ENCODE assay signal across 23 cellular contexts in genomic region chr5:155019601-155020226, GRCh38. TPM values are rescaled to one million over a fixed set of nuclear protein-coding genes. Genes with fewer than 3 reads are reported as not detected.
"Had no signal": no experiment of that assay in that cellular context is flagged by ENCODE, and none has a peak within 500 bp of the region (broad histone marks: within the 10 kb centered on the region; RNA-seq: fewer than 3 reads in every experiment).

No MANE protein-coding gene starts in this region.

- H3K27me3 ChIP-seq: esophagus squamous epithelium, gastrocnemius medialis, neutrophil, ovary, tibial artery had no signal

- DNase-seq: activated CD4-positive, alpha-beta memory T cell treated with anti-CD3 and anti-CD28 coated beads, Interleukin-2, amount 10 ng/mL, durations not matched to agents 7 days and 5 days; activated CD4-positive, alpha-beta T cell treated with anti-CD3 and anti-CD28 coated beads for 48 hours; activated CD4-positive, CD25-positive, alpha-beta regulatory T cell; activated effector memory CD4-positive, alpha-beta T cell treated with Interleukin-2 at 50 U/mL for 16 hours; activated naive CD4-positive, alpha-beta T cell treated with anti-CD3 and anti-CD28 coated beads, Interleukin-2, amount 10 ng/mL, durations not matched to agents 7 days and 5 days; activated T-cell treated with anti-CD3 and anti-CD28 coated beads, Interleukin-2, amount 50 U/mL, for 72 hours; amygdala; cerebellar nuclear complex; esophagus squamous epithelium; gastrocnemius medialis; hypothalamus; left cardiac atrium; ovary; stimulated activated CD4-positive, alpha-beta T cell treated with anti-CD3 and anti-CD28 coated beads, Interleukin-4, amount 100 ng/mL, for 24 hours; stimulated activated naive CD4-positive, alpha-beta T cell treated with Interleukin-2 at 50 U/mL for 16 hours; substantia nigra; T1000; tibial artery had no signal

- H3K4me3 ChIP-seq: coronary artery, esophagus squamous epithelium, gastrocnemius medialis, ovary, prostate gland, tibial artery had no signal

- H3K9me3 ChIP-seq: esophagus squamous epithelium, gastrocnemius medialis, neutrophil, ovary, prostate gland, tibial artery had no signal

- H3K4me1 ChIP-seq: esophagus squamous epithelium, gastrocnemius medialis, prostate gland, tibial artery had no signal

- H3K36me3 ChIP-seq: esophagus squamous epithelium, gastrocnemius medialis, neutrophil, ovary, prostate gland, tibial artery had no signal

RNA-seq across cellular contexts. Expression of gene KIF4B, which starts 6.2 kb away (rescaled TPM):
- total RNA-seq: activated CD4-positive, alpha-beta memory T cell treated with anti-CD3 and anti-CD28 coated beads, Interleukin-2, amount 10 ng/mL, durations not matched to agents 7 days and 5 days; esophagus squamous epithelium; natural killer cell treated with Interleukin-12 subunit alpha and Interleukin-12 subunit beta and Interleukin-15 and Interleukin-18, amount 100 ng/mL, for 72 hours; ureter had no signal
